ENCODE assay signal across 13 cellular contexts in genomic region chr12:101619026-101619827, GRCh38. TPM values are rescaled to one million over a fixed set of nuclear protein-coding genes. Genes with fewer than 3 reads are reported as not detected.
"Had no signal": no experiment of that assay in that cellular context is flagged by ENCODE, and none has a peak within 500 bp of the region (broad histone marks: within the 10 kb centered on the region; RNA-seq: fewer than 3 reads in every experiment).

No MANE protein-coding gene starts in this region.

- H3K27me3 ChIP-seq: brain microvascular endothelial cell, right atrium auricular region had no signal

- H3K27ac ChIP-seq: brain microvascular endothelial cell, parathyroid adenoma, right atrium auricular region had no signal

- H3K9ac ChIP-seq: parathyroid adenoma had no signal

- H3K27ac Mint-ChIP-seq: activated CD4-positive, alpha-beta memory T cell treated with anti-CD3 and anti-CD28 coated beads for 36 hours; activated naive CD8-positive, alpha-beta T cell had no signal

- H3K36me3 ChIP-seq: brain microvascular endothelial cell, right atrium auricular region had no signal

- H3K9me3 Mint-ChIP-seq: activated CD4-positive, alpha-beta memory T cell treated with anti-CD3 and anti-CD28 coated beads for 36 hours; activated T-cell treated with anti-CD3 and anti-CD28 coated beads, Interleukin-2, amount 50 U/mL, for 4 hours; naive B cell had no signal

- H3K4me3 ChIP-seq: right atrium auricular region had no signal

- H3K36me3 Mint-ChIP-seq: activated CD4-positive, alpha-beta memory T cell treated with anti-CD3 and anti-CD28 coated beads for 36 hours; activated naive CD8-positive, alpha-beta T cell; naive B cell had no signal

- H3K9me3 ChIP-seq: right atrium auricular region had no signal

- H3K27me3 Mint-ChIP-seq: activated CD4-positive, alpha-beta memory T cell treated with anti-CD3 and anti-CD28 coated beads for 36 hours; naive B cell had no signal

- DNase-seq: activated CD4-positive, alpha-beta memory T cell treated with anti-CD3 and anti-CD28 coated beads for 36 hours; activated gamma-delta T cell; activated T-cell treated with anti-CD3 and anti-CD28 coated beads, Interleukin-2, amount 50 U/mL, for 4 hours; brain microvascular endothelial cell; dermis blood vessel endothelial cell; glutamatergic neuron; naive B cell; stimulated activated naive CD4-positive, alpha-beta T cell; T-helper 9 cell had no signal

- H3K4me3 Mint-ChIP-seq: activated CD4-positive, alpha-beta memory T cell treated with anti-CD3 and anti-CD28 coated beads for 36 hours; activated naive CD8-positive, alpha-beta T cell; activated T-cell treated with anti-CD3 and anti-CD28 coated beads, Interleukin-2, amount 50 U/mL, for 4 hours had no signal

RNA-seq across cellular contexts. Expression of gene MYBPC1, which starts 24.5 kb away (rescaled TPM):
- total RNA-seq: activated CD4-positive, alpha-beta memory T cell treated with anti-CD3 and anti-CD28 coated beads for 36 hours; activated T-cell treated with anti-CD3 and anti-CD28 coated beads, Interleukin-2, amount 50 U/mL, for 4 hours; dermis blood vessel endothelial cell; lung microvascular endothelial cell had no signal
